In the genomic region with DNA sequence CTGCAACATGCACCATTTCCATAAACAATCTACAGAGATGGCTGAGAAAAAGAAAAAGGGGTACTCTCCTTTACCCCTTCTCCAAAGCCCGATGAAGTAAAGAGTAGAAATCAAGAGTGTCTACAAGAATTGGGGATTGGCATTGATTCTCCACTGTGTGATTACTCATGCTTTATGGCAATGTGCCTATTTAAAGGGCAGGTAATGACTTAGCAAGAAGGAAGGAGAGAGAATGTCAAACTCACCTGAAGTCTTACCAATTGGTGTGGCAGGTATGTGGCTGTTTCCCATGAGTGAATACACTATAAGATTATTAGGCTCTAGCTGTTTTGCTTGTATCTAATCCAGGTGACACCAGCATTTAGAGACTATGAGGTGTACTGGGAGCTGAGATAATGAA, we compare ENCODE assay signal across 14 cellular contexts.
DNase-seq lines count a peak whose midpoint lies in the region; ATAC-seq, FAIRE-seq and TF ChIP-seq lines count a peak whose summit lies in the region.
"Had no signal": no experiment of that assay in that cellular context is flagged by ENCODE, and none has a peak within 500 bp of the region (broad histone marks: within the 10 kb centered on the region; RNA-seq: fewer than 3 reads in every experiment).

No MANE protein-coding gene starts in this region.

- H3K27me3 ChIP-seq in bronchial epithelial cell (ENCODE audit: control insufficient read depth, insufficient read depth, low read length) (no peaks in the 10 kb centered on the region), keratinocyte (ENCODE audit: control insufficient read depth, extremely low read depth, insufficient read depth, low read length) (no peaks in the 10 kb centered on the region)
- H3K27me3 ChIP-seq: BLaER1 treated with 17β-estradiol and CSF1 and Interleukin-3, amounts not matched to agents 10 nM and 100 nM had no signal

- no peak overlapping the region for H3K27ac ChIP-seq in keratinocyte (ENCODE audit: control insufficient read depth, insufficient read depth, low read length)
- H3K27ac ChIP-seq: BLaER1 treated with 17β-estradiol and CSF1 and Interleukin-3, amounts not matched to agents 10 nM and 100 nM had no signal

- H2AFZ ChIP-seq in keratinocyte (ENCODE audit: control insufficient read depth, low read length) = no peak overlapping the region
- H2AFZ ChIP-seq: GM23338 had no signal

- H3K9me3 ChIP-seq in keratinocyte (ENCODE audit: control insufficient read depth, low read depth, low read length) = no peaks in the 10 kb centered on the region
- H3K9me3 ChIP-seq: BLaER1 treated with 17β-estradiol and CSF1 and Interleukin-3, amounts not matched to agents 10 nM and 100 nM had no signal

- ATAC-seq in GM18520 (IDR thresholded peaks at IDR 0.05; ENCODE audit: unreplicated experiment) = no peak
- ATAC-seq in GM21529 (IDR thresholded peaks at IDR 0.05; ENCODE audit: unreplicated experiment) = no peak
- ATAC-seq: GM23338 had no signal

- H3K4me3 ChIP-seq in bronchial epithelial cell (ENCODE audit: low read depth, low read length) (no peak overlapping the region), keratinocyte (ENCODE audit: control insufficient read depth in 2 of 3, extremely low read depth in 1 of 3, insufficient read depth in 2 of 3, low read depth in 1 of 3, low read length in 3 of 3) (no peak overlapping the region)
- H3K4me3 ChIP-seq: BLaER1 treated with 17β-estradiol and CSF1 and Interleukin-3, amounts not matched to agents 10 nM and 100 nM; GM23338 had no signal

- dilution Hi-C loops in keratinocyte (cut with MboI; ENCODE audit: extremely low pct_ligation_motif_present, low sequenced_read_pairs) = no loop called here

- peak overlapping the region; percentile 17 for H3K4me2 ChIP-seq in keratinocyte (ENCODE audit: control insufficient read depth, extremely low read depth, insufficient read depth, low read depth, low read length)
- H3K4me2 ChIP-seq: BLaER1 treated with 17β-estradiol and CSF1 and Interleukin-3, amounts not matched to agents 10 nM and 100 nM; GM23338 had no signal

- peak; percentile 6 for DNase-seq in HPDE6-E6E7 (ENCODE audit: extremely low spot score)
- peak; percentile 12 for DNase-seq in NCI-H69 (lab: John Stamatoyannopoulos, UW)
- DNase-seq in bronchial epithelial cell (ENCODE audit: low read depth) = peak; percentile 87
- peak; percentile 17 for DNase-seq in keratinocyte (ENCODE audit: low read depth, low spot score)
- no peak for DNase-seq in activated effector memory CD4-positive, alpha-beta T cell treated with Interleukin-2 at 50 U/mL for 16 hours
- DNase-seq: ACHN; Calu3; CD4-positive, alpha-beta T cell; DMS 273 treated with DMSO at 0.1 percent for 48 hours; H9 had no signal

- no peaks in the 10 kb centered on the region for H3K36me3 ChIP-seq in bronchial epithelial cell (ENCODE audit: control insufficient read depth, insufficient read depth, low read length)
- H3K36me3 ChIP-seq in keratinocyte (ENCODE audit: control insufficient read depth in 2 of 2, extremely low read depth in 1 of 2, insufficient read depth in 2 of 2, low read length in 2 of 2) = no peaks in the 10 kb centered on the region
- H3K36me3 ChIP-seq: BLaER1 treated with 17β-estradiol and CSF1 and Interleukin-3, amounts not matched to agents 10 nM and 100 nM had no signal

- H3K9ac ChIP-seq in keratinocyte (ENCODE audit: control insufficient read depth, extremely low read depth, insufficient read depth, low read length) = no peak overlapping the region
- H3K9ac ChIP-seq: BLaER1 treated with 17β-estradiol and CSF1 and Interleukin-3, amounts not matched to agents 10 nM and 100 nM had no signal

- H3K4me1 ChIP-seq in keratinocyte (ENCODE audit: control insufficient read depth, extremely low read depth, insufficient read depth, low read length) = peaks cover 5% of the 10 kb centered on the region
- H3K4me1 ChIP-seq: BLaER1 treated with 17β-estradiol and CSF1 and Interleukin-3, amounts not matched to agents 10 nM and 100 nM had no signal

- no peaks in the 10 kb centered on the region for H4K20me1 ChIP-seq in keratinocyte (ENCODE audit: control insufficient read depth, extremely low read depth, insufficient read depth, low read length)
- H4K20me1 ChIP-seq: BLaER1 treated with 17β-estradiol and CSF1 and Interleukin-3, amounts not matched to agents 10 nM and 100 nM had no signal

- FAIRE-seq in bronchial epithelial cell (lab: Jason Lieb, UNC) = no peak
- FAIRE-seq in keratinocyte (lab: Jason Lieb, UNC) = peak; percentile 83

- H3K79me2 ChIP-seq in keratinocyte (ENCODE audit: control insufficient read depth, insufficient read depth, low read length) = no peaks in the 10 kb centered on the region

- TF ChIP-seq CTCF in bronchial epithelial cell (IDR thresholded peaks at IDR 0.05; ENCODE audit: insufficient read depth, low read length, severe bottlenecking) (no peak), keratinocyte (optimal IDR thresholded peaks at IDR 0.05 in 1 of 3, IDR thresholded peaks at IDR 0.05 in 1 of 3, conservative IDR thresholded peaks at IDR 0.05 in 1 of 3; ENCODE audit: extremely low read depth in 1 of 3, insufficient read depth in 2 of 3, low read length in 3 of 3) (no peak)

- H3K9me1 ChIP-seq in keratinocyte (ENCODE audit: control insufficient read depth, extremely low read depth, insufficient read depth, low read length) = no peaks in the 10 kb centered on the region
